In genomic region chr17:35875439-35876139, GRCh38 we compare ENCODE assay signal across 17 cellular contexts. TPM values are rescaled to one million over a fixed set of nuclear protein-coding genes. Genes with fewer than 3 reads are reported as not detected.
DNase-seq lines count a peak whose midpoint lies in the region; ATAC-seq and TF ChIP-seq lines count a peak whose summit lies in the region.
"Had no signal": no experiment of that assay in that cellular context is flagged by ENCODE, and none has a peak within 500 bp of the region (broad histone marks: within the 10 kb centered on the region; RNA-seq: fewer than 3 reads in every experiment).

No MANE protein-coding gene starts in this region.

- H3K9me3 ChIP-seq in body of pancreas (no peaks in the 10 kb centered on the region), H9 (ENCODE audit: control insufficient read depth, low read depth, low read length) (no peaks in the 10 kb centered on the region)
- H3K9me3 ChIP-seq: thoracic aorta had no signal

- no peak overlapping the region for H3K23ac ChIP-seq in H9 (ENCODE audit: insufficient read length, low read depth, low read length)

- no peaks in the 10 kb centered on the region for H3K36me3 ChIP-seq in body of pancreas (replicated peaks in 1 of 2; ENCODE audit: insufficient read depth in 1 of 2, low read depth in 2 of 2)
- H3K36me3 ChIP-seq: thoracic aorta had no signal

- H3K27ac ChIP-seq in body of pancreas (no peak overlapping the region), H9 (ENCODE audit: insufficient read length, low read depth, low read length) (no peak overlapping the region)
- H3K27ac ChIP-seq: PC-9, thoracic aorta had no signal

- no peak overlapping the region for H4K91ac ChIP-seq in H9 (ENCODE audit: insufficient read length, low read depth, low read length)

- H3K27me3 ChIP-seq in body of pancreas (no peaks in the 10 kb centered on the region), H9 (ENCODE audit: insufficient read depth, low read length) (no peaks in the 10 kb centered on the region)

- TF ChIP-seq CTCF in body of pancreas (IDR thresholded peaks at IDR 0.05) (no peak), H9 (conservative IDR thresholded peaks at IDR 0.05) (no peak)

- no peak for TF ChIP-seq POLR2A in body of pancreas (IDR thresholded peaks at IDR 0.05)

- WGBS in body of pancreas, 2 donors: 61 to 66% methylated on average over 7 of the region's 7 CpGs
- no CpG with 5 or more reads among the region's 7 CpGs for WGBS in H9 (ENCODE audit: extremely low coverage, insufficient read length, low lambda C conversion rate)

- no peak overlapping the region for H2BK15ac ChIP-seq in H9 (ENCODE audit: low read depth, low read length)

- H3K4ac ChIP-seq in H9 (ENCODE audit: low read depth, low read length): no peak overlapping the region

- ATAC-seq in activated T-cell treated with anti-CD3 and anti-CD28 coated beads, Interleukin-2, amount 50 U/mL, for 72 hours (replicated peaks in 1 of 2): no peak
- ATAC-seq in natural killer cell treated with Interleukin-12 subunit alpha and Interleukin-12 subunit beta and Interleukin-15 and Interleukin-18, amount 100 ng/mL, for 72 hours: no peak
- no peak for ATAC-seq in body of pancreas

- no peak overlapping the region for H3K18ac ChIP-seq in H9 (ENCODE audit: insufficient read length, low read depth, low read length)

- H4K8ac ChIP-seq in H9 (replicated peaks; ENCODE audit: insufficient read length, low read depth, low read length): no peak overlapping the region

- H3K4me1 Mint-ChIP-seq in activated T-cell treated with anti-CD3 and anti-CD28 coated beads, Interleukin-2, amount 50 U/mL, for 72 hours (ENCODE audit: low read depth): peaks cover 49% of the 10 kb centered on the region
- H3K4me1 Mint-ChIP-seq in activated naive CD8-positive, alpha-beta T cell treated with anti-CD3 and anti-CD28 coated beads for 36 hours: peaks cover 55% of the 10 kb centered on the region
- peaks cover 71 to 76% of the 10 kb centered on the region in 2 donors for H3K4me1 Mint-ChIP-seq in natural killer cell treated with Interleukin-12 subunit alpha and Interleukin-12 subunit beta and Interleukin-15 and Interleukin-18, amount 100 ng/mL, for 72 hours (ENCODE audit: low read depth in 2 of 2)
- H3K4me1 Mint-ChIP-seq in H9: peaks cover 6 to 10% of the 10 kb centered on the region in 2 experiments

- no peak overlapping the region for H2AFZ ChIP-seq in H9 (ENCODE audit: low read length)
- H2AFZ ChIP-seq: PC-9 had no signal

- H3K36me3 Mint-ChIP-seq in activated T-cell treated with anti-CD3 and anti-CD28 coated beads, Interleukin-2, amount 50 U/mL, for 72 hours (ENCODE audit: insufficient read depth in 2 of 2): peaks cover 6 to 7% of the 10 kb centered on the region in 2 donors
- peaks cover 7% of the 10 kb centered on the region for H3K36me3 Mint-ChIP-seq in activated naive CD8-positive, alpha-beta T cell treated with anti-CD3 and anti-CD28 coated beads for 36 hours
- H3K36me3 Mint-ChIP-seq in natural killer cell treated with Interleukin-12 subunit alpha and Interleukin-12 subunit beta and Interleukin-15 and Interleukin-18, amount 100 ng/mL, for 72 hours: peaks cover 41% of the 10 kb centered on the region
- H3K36me3 Mint-ChIP-seq in H9 (ENCODE audit: insufficient read depth in 1 of 3, low read depth in 3 of 3): no peaks in the 10 kb centered on the region

- H3K27me3 Mint-ChIP-seq in activated T-cell treated with anti-CD3 and anti-CD28 coated beads, Interleukin-2, amount 50 U/mL, for 72 hours (ENCODE audit: low read depth): no peaks in the 10 kb centered on the region
- no peaks in the 10 kb centered on the region for H3K27me3 Mint-ChIP-seq in activated naive CD8-positive, alpha-beta T cell treated with anti-CD3 and anti-CD28 coated beads for 36 hours
- H3K27me3 Mint-ChIP-seq in natural killer cell treated with Interleukin-12 subunit alpha and Interleukin-12 subunit beta and Interleukin-15 and Interleukin-18, amount 100 ng/mL, for 72 hours: no peaks in the 10 kb centered on the region
- H3K27me3 Mint-ChIP-seq in H9 (ENCODE audit: low read depth): peaks cover 1% of the 10 kb centered on the region; the same call in 1 of the 2 replicates

- no peak overlapping the region for H3T11ph ChIP-seq in H9 (ENCODE audit: low read length)

- H4K5ac ChIP-seq in H9 (ENCODE audit: insufficient read length, low read depth, low read length): no peak overlapping the region

- no peak overlapping the region for H3K4me3 ChIP-seq in body of pancreas
- H3K4me3 ChIP-seq: PC-9, thoracic aorta had no signal

- H3K79me1 ChIP-seq in H9 (ENCODE audit: insufficient read depth, low read depth, low read length, poor library complexity, severe bottlenecking): no peaks in the 10 kb centered on the region

- no peak overlapping the region for H2BK5ac ChIP-seq in H9 (ENCODE audit: insufficient read length, low read length)

- no peak overlapping the region for H2BK12ac ChIP-seq in H9 (ENCODE audit: insufficient read length, low read depth, low read length)

- H3K23me2 ChIP-seq in H9 (ENCODE audit: insufficient read length, low read depth, low read length, poor library complexity, severe bottlenecking): no peaks in the 10 kb centered on the region

- H2AK5ac ChIP-seq in H9 (ENCODE audit: insufficient read length, low read length): no peak overlapping the region

- H3K4me3 Mint-ChIP-seq in activated T-cell treated with anti-CD3 and anti-CD28 coated beads, Interleukin-2, amount 50 U/mL, for 72 hours: peak overlapping the region; percentile 13 to 61
- peak overlapping the region; percentile 19 for H3K4me3 Mint-ChIP-seq in activated naive CD8-positive, alpha-beta T cell treated with anti-CD3 and anti-CD28 coated beads for 36 hours
- H3K4me3 Mint-ChIP-seq in natural killer cell treated with Interleukin-12 subunit alpha and Interleukin-12 subunit beta and Interleukin-15 and Interleukin-18, amount 100 ng/mL, for 72 hours: peak overlapping the region; percentile 98
- no peak overlapping the region for H3K4me3 Mint-ChIP-seq in H9

- no peaks in the 10 kb centered on the region for H4K20me1 ChIP-seq in H9 (ENCODE audit: control insufficient read depth, insufficient read depth, insufficient read length)

- no peak overlapping the region for H3K14ac ChIP-seq in H9 (ENCODE audit: insufficient read depth, low read length)

- H3K4me1 ChIP-seq in body of pancreas (no peaks in the 10 kb centered on the region), H9 (ENCODE audit: insufficient read depth, low read length) (peaks cover 3% of the 10 kb centered on the region; the same call in 1 of the 2 replicates)

- H3K79me2 ChIP-seq in H9 (ENCODE audit: insufficient read depth, low read length): no peaks in the 10 kb centered on the region

- intact Hi-C loops in body of pancreas (cut with DNase I): loop anchor here (10.0 kb wide), 1 partner anchor 59 kb away; the partner anchor contains the start of gene RDM1

- H2BK20ac ChIP-seq in H9 (ENCODE audit: low read depth, low read length, poor library complexity, severe bottlenecking): no peak overlapping the region

- no peaks in the 10 kb centered on the region for H3K9me3 Mint-ChIP-seq in activated T-cell treated with anti-CD3 and anti-CD28 coated beads, Interleukin-2, amount 50 U/mL, for 72 hours
- H3K9me3 Mint-ChIP-seq in activated naive CD8-positive, alpha-beta T cell treated with anti-CD3 and anti-CD28 coated beads for 36 hours: no peaks in the 10 kb centered on the region
- H3K9me3 Mint-ChIP-seq in natural killer cell treated with Interleukin-12 subunit alpha and Interleukin-12 subunit beta and Interleukin-15 and Interleukin-18, amount 100 ng/mL, for 72 hours: no peaks in the 10 kb centered on the region
- no peaks in the 10 kb centered on the region for H3K9me3 Mint-ChIP-seq in H9

- no peak overlapping the region for H2BK120ac ChIP-seq in H9 (ENCODE audit: low read depth, low read length, poor library complexity, severe bottlenecking)

- H3K4me2 ChIP-seq in H9 (ENCODE audit: insufficient read depth, insufficient read length, low read length): no peak overlapping the region
- H3K4me2 ChIP-seq: PC-9 had no signal

- no peak for DNase-seq in activated T-cell treated with anti-CD3 and anti-CD28 coated beads, Interleukin-2, amount 50 U/mL, for 72 hours
- DNase-seq in activated T-cell treated with anti-CD3 and anti-CD28 coated beads for 4 hours: no peak
- peak; percentile 41 for DNase-seq in HT1080 (ENCODE audit: low read depth)
- no peak for DNase-seq in activated naive CD8-positive, alpha-beta T cell treated with anti-CD3 and anti-CD28 coated beads for 36 hours
- no peak for DNase-seq in natural killer cell treated with Interleukin-12 subunit alpha and Interleukin-12 subunit beta and Interleukin-15 and Interleukin-18, amount 100 ng/mL, for 72 hours (ENCODE audit: low spot score)
- DNase-seq in body of pancreas: no peak
- DNase-seq in H9: no peak
- no peak for DNase-seq in HCEC 1CT
- DNase-seq: DMS79, NCI-H1436, NCI-H446, PC-9 had no signal

- H3K27ac Mint-ChIP-seq in activated T-cell treated with anti-CD3 and anti-CD28 coated beads, Interleukin-2, amount 50 U/mL, for 72 hours: peak overlapping the region; percentile 12
- peak overlapping the region; percentile 69 for H3K27ac Mint-ChIP-seq in activated naive CD8-positive, alpha-beta T cell treated with anti-CD3 and anti-CD28 coated beads for 36 hours
- peak overlapping the region; percentile 99 for H3K27ac Mint-ChIP-seq in natural killer cell treated with Interleukin-12 subunit alpha and Interleukin-12 subunit beta and Interleukin-15 and Interleukin-18, amount 100 ng/mL, for 72 hours
- no peak overlapping the region for H3K27ac Mint-ChIP-seq in H9
- H3K27ac Mint-ChIP-seq: progenitor cell of endocrine pancreas had no signal

- no peak overlapping the region for H3K56ac ChIP-seq in H9 (ENCODE audit: insufficient read length, low read depth, low read length)

- no peak overlapping the region for H3K9ac ChIP-seq in H9 (ENCODE audit: extremely low read depth, insufficient read length, low read length)

RNA-seq across cellular contexts. Expression of gene CCL5, which starts 4.6 kb away (rescaled TPM):
- 100 to 1,000 TPM in 1 of 2 donors, 10 to 100 TPM in 1; 63.3 to 178 TPM for total RNA-seq in activated T-cell treated with anti-CD3 and anti-CD28 coated beads, Interleukin-2, amount 50 U/mL, for 72 hours
- total RNA-seq in HT1080 (2014; rRNA removed; shearing (Covaris generic)): not detected in 2 replicates
- polyA plus RNA-seq in HT1080 (2015; cell fraction: cytosol; rRNA removed): 0.08 and 0.15 TPM in 2 replicates
- polyA plus RNA-seq in HT1080 (2015; cell fraction: nucleus; rRNA removed): not detected in 2 replicates
- total RNA-seq in activated naive CD8-positive, alpha-beta T cell treated with anti-CD3 and anti-CD28 coated beads for 36 hours: 10 to 100 TPM; 16.4 to 18.1 TPM
- 100 to 1,000 TPM in 1 of 2 donors, 10 to 100 TPM in 1; 97.5 to 224 TPM for total RNA-seq in natural killer cell treated with Interleukin-12 subunit alpha and Interleukin-12 subunit beta and Interleukin-15 and Interleukin-18, amount 100 ng/mL, for 72 hours
- 1 to 10 TPM in 1 of 2 donors, under 1 TPM in 1; 0.66 to 4.9 TPM for total RNA-seq in body of pancreas
- total RNA-seq in H9 (2021): not detected in 2 replicates
- total RNA-seq: chondrocyte, epithelial cell of proximal tubule, PC-9, progenitor cell of endocrine pancreas had no signal

RNA-seq across cellular contexts. Expression of gene HEATR9, which starts 6.9 kb away (rescaled TPM):
- total RNA-seq in activated T-cell treated with anti-CD3 and anti-CD28 coated beads, Interleukin-2, amount 50 U/mL, for 72 hours: 1 to 10 TPM in 1 of 2 donors, under 1 TPM in 1; 0.46 to 1.8 TPM
- not detected in 2 replicates for total RNA-seq in HT1080 (2014; rRNA removed; shearing (Covaris generic))
- not detected in 2 replicates for polyA plus RNA-seq in HT1080 (2015; cell fraction: cytosol; rRNA removed)
- polyA plus RNA-seq in HT1080 (2015; cell fraction: nucleus; rRNA removed): not detected in 2 replicates
- under 1 TPM in 1 of 2 experiments, not detected in 1; 0.18 TPM for total RNA-seq in activated naive CD8-positive, alpha-beta T cell treated with anti-CD3 and anti-CD28 coated beads for 36 hours
- 1 to 10 TPM in 1 of 2 donors, under 1 TPM in 1; 0.81 to 2.9 TPM for total RNA-seq in natural killer cell treated with Interleukin-12 subunit alpha and Interleukin-12 subunit beta and Interleukin-15 and Interleukin-18, amount 100 ng/mL, for 72 hours
- total RNA-seq in body of pancreas: not detected
- total RNA-seq in H9 (2021): not detected in 2 replicates
- total RNA-seq: chondrocyte, epithelial cell of proximal tubule, PC-9, progenitor cell of endocrine pancreas, thoracic aorta had no signal
- polyA plus RNA-seq: keratinocyte had no signal

RNA-seq across cellular contexts. Expression of gene RDM1, which starts 55.0 kb away (rescaled TPM):
- 1 to 10 TPM; 7.6 to 8.4 TPM for total RNA-seq in activated T-cell treated with anti-CD3 and anti-CD28 coated beads, Interleukin-2, amount 50 U/mL, for 72 hours
- 3.2 and 5.1 TPM in 2 replicates for total RNA-seq in HT1080 (2014; rRNA removed; shearing (Covaris generic))
- 5.2 and 6.5 TPM in 2 replicates for polyA plus RNA-seq in HT1080 (2015; cell fraction: cytosol; rRNA removed)
- polyA plus RNA-seq in HT1080 (2015; cell fraction: nucleus; rRNA removed): 6.2 and 7.2 TPM in 2 replicates
- 1 to 10 TPM; 4.3 to 5.6 TPM for total RNA-seq in activated naive CD8-positive, alpha-beta T cell treated with anti-CD3 and anti-CD28 coated beads for 36 hours
- total RNA-seq in natural killer cell treated with Interleukin-12 subunit alpha and Interleukin-12 subunit beta and Interleukin-15 and Interleukin-18, amount 100 ng/mL, for 72 hours: 1 to 10 TPM; 1.3 to 3.5 TPM
- not detected for total RNA-seq in body of pancreas
- total RNA-seq in H9 (2021): 9.0 and 9.8 TPM in 2 replicates
- total RNA-seq: thoracic aorta had no signal

Comparison
In these comparisons a context has a peak if more than half of its experiments do, and no peak if none do; other contexts are left out.
1. H3K27ac Mint-ChIP-seq: peak in activated T-cell treated with anti-CD3 and anti-CD28 coated beads, Interleukin-2, amount 50 U/mL, for 72 hours (single experiment), activated naive CD8-positive, alpha-beta T cell treated with anti-CD3 and anti-CD28 coated beads for 36 hours (single experiment) and natural killer cell treated with Interleukin-12 subunit alpha and Interleukin-12 subunit beta and Interleukin-15 and Interleukin-18, amount 100 ng/mL, for 72 hours (2 of 2); none in H9 (0 of 3).
2. H3K4me3 Mint-ChIP-seq: peak in activated T-cell treated with anti-CD3 and anti-CD28 coated beads, Interleukin-2, amount 50 U/mL, for 72 hours (2 of 2), activated naive CD8-positive, alpha-beta T cell treated with anti-CD3 and anti-CD28 coated beads for 36 hours (single experiment) and natural killer cell treated with Interleukin-12 subunit alpha and Interleukin-12 subunit beta and Interleukin-15 and Interleukin-18, amount 100 ng/mL, for 72 hours (single experiment); none in H9 (0 of 2).